Comparison of ENCODE assay signal across 8 cellular contexts in genomic region chr22:36385491-36386350, GRCh38. TPM values are rescaled to one million over a fixed set of nuclear protein-coding genes. Genes with fewer than 3 reads are reported as not detected.
DNase-seq lines count a peak whose midpoint lies in the region; ATAC-seq and TF ChIP-seq lines count a peak whose summit lies in the region.

No MANE protein-coding gene starts in this region.

- peak; percentile 15 to 77 (median 48) for DNase-seq in NCI-H1417 (lab: John Stamatoyannopoulos, UW)
- DNase-seq in NCI-H1417 treated with DMSO at 0.1 percent for 48 hours (lab: John Stamatoyannopoulos, UW), result no peak
- DNase-seq in Panc1 (ENCODE audit: low read depth, low spot score), result no peak
- DNase-seq in adrenal gland, result peak; percentile 76 to 85 (median 83)
- DNase-seq in stimulated activated CD4-positive, alpha-beta T cell treated with anti-CD3 and anti-CD28 coated beads, Interleukin-12 subunit alpha, Interleukin-12 subunit beta, amount 100 ng/mL, for 4 hours, result peak; percentile 64
- no peak for DNase-seq in NCI-H524 treated with DMSO at 0.1 percent for 48 hours (lab: John Stamatoyannopoulos, UW)

- peak in 1 of 2 donors; percentile 42 for TF ChIP-seq POLR2A in adrenal gland (IDR thresholded peaks at IDR 0.05)

- H3K4me1 ChIP-seq in Panc1 (ENCODE audit: control insufficient read depth, insufficient read depth, low read length) (peaks cover 19% of the 10 kb centered on the region), adrenal gland (replicated peaks in 1 of 2) (peaks cover 34 to 59% of the 10 kb centered on the region in 2 donors), iPS-15b (ENCODE audit: control insufficient read depth, insufficient read depth, low read length) (peaks cover 18% of the 10 kb centered on the region)

- H3K27ac ChIP-seq in Panc1 (ENCODE audit: low read length) (peak overlapping the region; percentile 95), adrenal gland (peak overlapping the region; percentile 96 to 99 (median 97))

- BruUV-seq in Panc1 (replicated peaks; lab: Mats Ljungman, UMichigan), result TSS peak; percentile 77

- TF ChIP-seq CTCF in Panc1 (IDR thresholded peaks at IDR 0.05) (no peak), adrenal gland (IDR thresholded peaks at IDR 0.05) (no peak)

- in situ Hi-C loops in Panc1 (cut with HindIII; ENCODE audit: low pct_unique_long_range_greater_than_20kb, low sequenced_read_pairs), result no loop called here

- WGBS in adrenal gland, 4 donors, result 4 to 9% (median 5%) methylated on average over 12 of the region's 12 CpGs

- CTCF ChIA-PET in Panc1 (lab: Charles Lee), result interaction anchor here (1.0 kb wide), 1 partner anchor 85 kb away, joined by 3 read pairs; no protein-coding TSS in a partner anchor

- peak overlapping the region; percentile 76 for H3K9ac ChIP-seq in iPS-15b (ENCODE audit: low read depth, low read length)

- H3K36me3 ChIP-seq in Panc1 (ENCODE audit: control insufficient read depth, insufficient read depth, low read length) (peaks cover 3% of the 10 kb centered on the region), adrenal gland (replicated peaks in 1 of 2) (no peaks in the 10 kb centered on the region), iPS-15b (ENCODE audit: control insufficient read depth, insufficient read depth, low read length) (peaks cover 3% of the 10 kb centered on the region)

- H3K4me3 ChIP-seq in Panc1 (ENCODE audit: low read depth in 2 of 2, low read length in 2 of 2) (peak overlapping the region; percentile 85 to 95), adrenal gland (peak overlapping the region in 2 of 4 donors; percentile 75 to 99), iPS-15b (ENCODE audit: low read depth, low read length) (peak overlapping the region; percentile 79)

- H3K27me3 ChIP-seq in Panc1 (ENCODE audit: control insufficient read depth, insufficient read depth, low read length), result no peaks in the 10 kb centered on the region
- H3K27me3 ChIP-seq in adrenal gland, result no peaks in the 10 kb centered on the region
- no peaks in the 10 kb centered on the region for H3K27me3 ChIP-seq in iPS-15b (ENCODE audit: control insufficient read depth, insufficient read depth, low read length)

- no peak for ATAC-seq in Panc1
- ATAC-seq in HG03025 (IDR thresholded peaks at IDR 0.05; ENCODE audit: low FRiP score, unreplicated experiment), result no peak

- POLR2A ChIA-PET in Panc1 (lab: Charles Lee), result no interaction called here

- H3K9me3 ChIP-seq in Panc1 (ENCODE audit: control insufficient read depth, insufficient read depth, low read depth, low read length) (no peaks in the 10 kb centered on the region), adrenal gland (replicated peaks in 1 of 3) (no peaks in the 10 kb centered on the region), iPS-15b (ENCODE audit: control insufficient read depth, insufficient read depth, low read length) (no peaks in the 10 kb centered on the region)

- intact Hi-C loops in Panc1 (cut with micrococcal nuclease; ENCODE audit: unreplicated experiment) (no loop called here), adrenal gland (cut with DNase I) (loop anchor here (5.0 to 10.0 kb wide), 3 partner anchors 61 to 79 kb away; no protein-coding TSS in a partner anchor)

RNA-seq across cellular contexts. Expression of gene MYH9, which starts 2.0 kb away (rescaled TPM):
- total RNA-seq in Panc1 (2021; ENCODE audit: unreplicated experiment) (788 TPM), adrenal gland (100 to 1,000 TPM; 294 to 427 (median 369) TPM)
- 1,068 TPM for polyA plus RNA-seq in Panc1 (2012; ENCODE audit: insufficient read length)
- polyA plus RNA-seq in adrenal gland, result 100 to 1,000 TPM in 2 of 3 donors, 10 to 100 TPM in 1; 96.2 to 164 (median 133) TPM

Comparison
In these comparisons a context has a peak if more than half of its experiments do, and no peak if none do; other contexts are left out.
1. DNase-seq: peak in NCI-H1417 (3 of 3), adrenal gland (7 of 7) and stimulated activated CD4-positive, alpha-beta T cell treated with anti-CD3 and anti-CD28 coated beads, Interleukin-12 subunit alpha, Interleukin-12 subunit beta, amount 100 ng/mL, for 4 hours (single experiment); none in NCI-H1417 treated with DMSO at 0.1 percent for 48 hours (single experiment), Panc1 (single experiment) and NCI-H524 treated with DMSO at 0.1 percent for 48 hours (single experiment).